ENCODE assay signal across 12 cellular contexts in genomic region chr2:153873062-153874048, GRCh38. TPM values are rescaled to one million over a fixed set of nuclear protein-coding genes. Genes with fewer than 3 reads are reported as not detected.
DNase-seq lines count a peak whose midpoint lies in the region; ATAC-seq and TF ChIP-seq lines count a peak whose summit lies in the region.
"Had no signal": no experiment of that assay in that cellular context is flagged by ENCODE, and none has a peak within 500 bp of the region (broad histone marks: within the 10 kb centered on the region; RNA-seq: fewer than 3 reads in every experiment).

No MANE protein-coding gene starts in this region.

- H3K27me3 Mint-ChIP-seq in nephron progenitor cell (ENCODE audit: low read depth, poor library complexity), result peaks cover 24% of the 10 kb centered on the region

- TF ChIP-seq CTCF in nephron progenitor cell (IDR thresholded peaks at IDR 0.05), result no peak

- no peaks in the 10 kb centered on the region for H3K36me3 Mint-ChIP-seq in nephron progenitor cell (ENCODE audit: low read depth)

- H3K27ac Mint-ChIP-seq in nephron progenitor cell, result peak overlapping the region; percentile 25

- no peak for ATAC-seq in Right ventricle myocardium superior (ENCODE audit: poor library complexity)

- H3K9me3 Mint-ChIP-seq in nephron progenitor cell, result no peaks in the 10 kb centered on the region

- peak; percentile 33 for DNase-seq in D341Med (ENCODE audit: low spot score)
- peak; percentile 34 for DNase-seq in NCI-H1694 treated with DMSO at 0.1 percent for 48 hours (lab: John Stamatoyannopoulos, UW)
- peak; percentile 29 for DNase-seq in cerebellum (ENCODE audit: low spot score)
- peak; percentile 66 for DNase-seq in nephron progenitor cell
- DNase-seq in MV-4-11 (lab: John Stamatoyannopoulos, UW), result no peak
- DNase-seq in LoVo (ENCODE audit: low spot score), result no peak
- no peak for DNase-seq in SIG-M5 treated with dmso at 0.1 percent for 504 hours (lab: John Stamatoyannopoulos, UW; ENCODE audit: unreplicated experiment)
- no peak for DNase-seq in Right ventricle myocardium superior
- DNase-seq: activated gamma-delta T cell treated with Interleukin-2 at 50 U/mL for 16 hours, NCI-H1930, T1000, thyroid gland had no signal

- peak overlapping the region; percentile 90 for H3K4me3 Mint-ChIP-seq in nephron progenitor cell

- H3K4me1 Mint-ChIP-seq in nephron progenitor cell, result peaks cover 25% of the 10 kb centered on the region

- intact Hi-C loops in Right ventricle myocardium superior (cut with DNase I), result no loop called here

RNA-seq across cellular contexts. Expression of gene GALNT13, which starts 1.6 kb away (rescaled TPM):
- total RNA-seq in cerebellum (14.2 TPM), Right ventricle myocardium superior (not detected)

Comparison
In these comparisons a context has a peak if more than half of its experiments do, and no peak if none do; other contexts are left out.
1. DNase-seq: peak in D341Med (single experiment), NCI-H1694 treated with DMSO at 0.1 percent for 48 hours (single experiment), cerebellum (single experiment) and nephron progenitor cell (single experiment); none in MV-4-11 (single experiment), LoVo (single experiment), SIG-M5 treated with dmso at 0.1 percent for 504 hours (single experiment) and Right ventricle myocardium superior (single experiment).
2. RNA of gene GALNT13, which starts 1.6 kb away (total RNA-seq): 14.2 TPM in cerebellum (single experiment); not detected in Right ventricle myocardium superior (single experiment); every median in the first group is over 10 times any median in the second.